Comparison of ENCODE assay signal across 13 cellular contexts in the genomic region with DNA sequence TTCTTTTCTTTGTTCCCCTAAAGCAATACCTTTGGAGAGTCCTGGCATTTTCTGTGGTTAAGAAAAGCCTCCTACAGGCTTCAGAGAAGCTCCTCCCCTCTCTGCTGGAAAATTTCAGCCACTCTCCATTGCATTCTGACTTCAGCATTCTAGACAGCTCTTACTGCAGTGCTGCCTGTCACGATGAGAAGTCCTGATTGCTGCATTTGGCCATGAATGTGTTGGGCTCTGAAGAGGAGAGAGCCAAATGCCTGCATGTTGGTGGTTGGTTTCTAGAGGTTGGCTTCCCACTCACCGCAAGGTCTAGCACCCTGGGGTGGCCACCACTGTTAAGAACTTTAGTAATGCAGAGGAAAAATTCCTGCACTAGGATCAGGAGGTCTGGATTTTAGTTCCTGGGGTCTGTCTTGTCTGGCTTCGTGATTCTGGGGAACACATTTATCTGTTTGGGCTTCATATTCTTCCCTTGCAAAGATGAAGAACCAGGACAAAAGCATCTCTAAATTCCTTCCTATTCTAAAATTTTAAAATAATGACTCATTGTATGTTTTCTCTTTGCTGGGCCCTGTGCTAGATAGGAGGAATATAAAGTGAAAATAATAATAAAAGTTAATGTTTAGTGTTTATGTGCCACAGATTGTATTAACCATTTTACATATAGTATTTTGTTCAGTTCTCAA. TPM values are rescaled to one million over a fixed set of nuclear protein-coding genes. Genes with fewer than 3 reads are reported as not detected.
DNase-seq lines count a peak whose midpoint lies in the region; ATAC-seq lines count a peak whose summit lies in the region.
"Had no signal": no experiment of that assay in that cellular context is flagged by ENCODE, and none has a peak within 500 bp of the region (broad histone marks: within the 10 kb centered on the region; RNA-seq: fewer than 3 reads in every experiment).

No MANE protein-coding gene starts in this region.

- ATAC-seq in HG03432 (IDR thresholded peaks at IDR 0.05; ENCODE audit: unreplicated experiment) (no peak), GM21526 (IDR thresholded peaks at IDR 0.05; ENCODE audit: low FRiP score, unreplicated experiment) (no peak), GM21576 (IDR thresholded peaks at IDR 0.05; ENCODE audit: unreplicated experiment) (no peak)
- ATAC-seq: activated CD8-positive, alpha-beta T cell treated with anti-CD3 and anti-CD28 coated beads for 36 hours had no signal

- peak; percentile 53 for DNase-seq in A172 (ENCODE audit: low spot score)
- peak; percentile 27 for DNase-seq in LHCN-M2 (ENCODE audit: low read depth)
- peak; percentile 19 for DNase-seq in dedifferentiated amniotic fluid mesenchymal stem cell (ENCODE audit: extremely low spot score)
- DNase-seq in kidney glomerular epithelial cell (lab: John Stamatoyannopoulos, UW), result peak; percentile 60
- DNase-seq in central memory CD4-positive, alpha-beta T cell, result no peak
- DNase-seq: activated CD8-positive, alpha-beta T cell treated with anti-CD3 and anti-CD28 coated beads for 36 hours; activated naive CD8-positive, alpha-beta T cell treated with anti-CD3 and anti-CD28 coated beads for 36 hours; DMS79; NCI-H1694; stimulated activated naive CD4-positive, alpha-beta T cell treated with Interleukin-2 at 50 U/mL for 16 hours had no signal

RNA-seq across cellular contexts. Expression of gene COA4, which starts 38.1 kb away (rescaled TPM):
- 126 and 133 TPM in 2 replicates for total RNA-seq in A172 (2014; rRNA removed; shearing (Covaris generic))
- total RNA-seq in LHCN-M2 (2014; rRNA removed), result 119 and 131 TPM in 2 replicates
- polyA plus RNA-seq in LHCN-M2 (2012), result 132 TPM

RNA-seq across cellular contexts. Expression of gene PAAF1, which starts 38.2 kb away (rescaled TPM):
- 12.7 and 15.1 TPM in 2 replicates for total RNA-seq in A172 (2014; rRNA removed; shearing (Covaris generic))
- 10.0 and 11.7 TPM in 2 replicates for total RNA-seq in LHCN-M2 (2014; rRNA removed)
- polyA plus RNA-seq in LHCN-M2 (2012), result 15.6 TPM

RNA-seq across cellular contexts. Expression of gene MRPL48, which starts 50.9 kb away (rescaled TPM):
- total RNA-seq in A172 (2014; rRNA removed; shearing (Covaris generic)), result 54.7 and 68.2 TPM in 2 replicates
- total RNA-seq in LHCN-M2 (2014; rRNA removed), result 14.8 and 27.3 TPM in 2 replicates
- 49.5 TPM for polyA plus RNA-seq in LHCN-M2 (2012)
